ENCODE assay signal across 8 cellular contexts in the genomic region with DNA sequence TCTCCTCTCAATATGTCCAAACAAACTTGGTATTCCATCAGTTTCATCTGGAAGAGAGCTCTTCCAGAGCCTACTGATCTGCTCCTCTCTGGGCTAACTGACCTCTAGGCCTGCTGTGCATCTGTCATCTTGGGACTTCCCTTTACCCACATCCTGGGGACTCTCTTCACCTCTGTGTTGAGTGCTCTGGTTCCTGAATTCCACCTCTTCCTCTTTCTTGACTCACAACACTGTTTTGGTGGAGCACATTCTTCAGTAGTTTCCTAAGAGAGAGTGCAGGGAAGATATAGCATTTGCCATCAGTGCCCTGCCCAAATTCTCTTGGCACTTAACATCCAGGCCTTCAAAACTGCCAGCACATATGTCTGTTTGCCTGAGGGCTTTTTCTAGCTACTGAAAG. TPM values are rescaled to one million over a fixed set of nuclear protein-coding genes. Genes with fewer than 3 reads are reported as not detected.
A peak's percentile ranks its signal among the peaks of the same experiment; 100 is the strongest.
DNase-seq lines count a peak whose midpoint lies in the region; ATAC-seq and TF ChIP-seq lines count a peak whose summit lies in the region.
"Not testable (repeated sequence)": the region's sequence is repeated elsewhere in the genome, so short reads cannot be mapped to it uniquely, and the experiment has no call there.

No MANE protein-coding gene starts in this region.

- H3K4ac ChIP-seq in IMR-90 (ENCODE audit: low read depth, low read length), result not testable (repeated sequence)

- not testable (repeated sequence) for H3K4me3 Mint-ChIP-seq in activated CD8-positive, alpha-beta T cell treated with anti-CD3 and anti-CD28 coated beads for 36 hours
- H3K4me3 Mint-ChIP-seq in natural killer cell treated with Interleukin-12 subunit alpha and Interleukin-12 subunit beta and Interleukin-15 and Interleukin-18, amount 100 ng/mL, for 72 hours, result peak overlapping the region; percentile 71

- not testable (repeated sequence) for H2AK9ac ChIP-seq in IMR-90 (replicated peaks; ENCODE audit: low read depth, low read length, poor library complexity)

- not testable (repeated sequence) for H3K4me3 ChIP-seq in GM23248; IMR-90 (ENCODE audit: insufficient read depth, low read depth, low read length); PC-9; gastroesophageal sphincter

- H2BK5ac ChIP-seq in IMR-90 (ENCODE audit: low read depth, low read length, poor library complexity, severe bottlenecking), result not testable (repeated sequence)

- intact Hi-C loops in IMR-90 (cut with micrococcal nuclease); PC-9 (cut with micrococcal nuclease; ENCODE audit: unreplicated experiment); activated CD8-positive, alpha-beta T cell treated with anti-CD3 and anti-CD28 coated beads for 36 hours (cut with micrococcal nuclease): not testable (repeated sequence)

- H3K9me3 Mint-ChIP-seq in activated CD8-positive, alpha-beta T cell treated with anti-CD3 and anti-CD28 coated beads for 36 hours; natural killer cell treated with Interleukin-12 subunit alpha and Interleukin-12 subunit beta and Interleukin-15 and Interleukin-18, amount 100 ng/mL, for 72 hours: not testable (repeated sequence)

- not testable (repeated sequence) for H2AFZ ChIP-seq in GM23248; IMR-90 (replicated peaks; ENCODE audit: low read length, poor library complexity); PC-9

- not testable (repeated sequence) for H2BK20ac ChIP-seq in IMR-90 (ENCODE audit: low read depth, low read length)

- not testable (repeated sequence) for H3K9me3 ChIP-seq in GM23248 (ENCODE audit: low read depth); IMR-90 (ENCODE audit: control insufficient read depth, insufficient read depth, low read length); PC-9 (ENCODE audit: insufficient read depth, low read depth); gastroesophageal sphincter

- not testable (repeated sequence) for H3K9me1 ChIP-seq in IMR-90 (ENCODE audit: insufficient read depth, low read length)

- not testable (repeated sequence) for TF ChIP-seq POLR2A in IMR-90 (IDR thresholded peaks at IDR 0.05; ENCODE audit: low read depth, low read length); gastroesophageal sphincter (IDR thresholded peaks at IDR 0.05)

- not testable (repeated sequence) for H2BK120ac ChIP-seq in IMR-90 (ENCODE audit: low read depth, low read length)

- dilution Hi-C loops in IMR-90 (cut with HindIII; ENCODE audit: low sequenced_read_pairs, unreplicated experiment), result not testable (repeated sequence)

- POLR2A ChIA-PET in IMR-90 (lab: Charles Lee; ENCODE audit: unreplicated experiment); PC-9 (lab: Charles Lee; ENCODE audit: unreplicated experiment); activated CD8-positive, alpha-beta T cell treated with anti-CD3 and anti-CD28 coated beads for 36 hours (lab: Charles Lee): not testable (repeated sequence)

- DNase-seq in Ammon's horn (ENCODE audit: low spot score) (peak; percentile 26), GM23248 (peak; percentile 41), IMR-90 (peak; percentile 8), PC-9 (peak in 1 of 2 experiments; percentile 66)
- DNase-seq in activated CD8-positive, alpha-beta T cell treated with anti-CD3 and anti-CD28 coated beads for 36 hours; natural killer cell treated with Interleukin-12 subunit alpha and Interleukin-12 subunit beta and Interleukin-15 and Interleukin-18, amount 100 ng/mL, for 72 hours (ENCODE audit: low spot score): not testable (repeated sequence)

- H3K27me3 ChIP-seq in GM23248 (replicated peaks; ENCODE audit: insufficient read depth); IMR-90 (ENCODE audit: control insufficient read depth, insufficient read depth, low read length); PC-9 (ENCODE audit: insufficient read depth, low read depth); gastroesophageal sphincter: not testable (repeated sequence)

- TF ChIP-seq EP300 in gastroesophageal sphincter (IDR thresholded peaks at IDR 0.05), result not testable (repeated sequence)

- H4K8ac ChIP-seq in IMR-90 (ENCODE audit: low read depth in 2 of 2, low read length in 2 of 2), result not testable (repeated sequence)

- not testable (repeated sequence) for H3K79me2 ChIP-seq in GM23248 (ENCODE audit: insufficient read depth); PC-9 (ENCODE audit: low read depth)

- H3K79me1 ChIP-seq in IMR-90 (ENCODE audit: low read depth in 1 of 2, low read length in 2 of 2), result not testable (repeated sequence)

- not testable (repeated sequence) for H3K36me3 ChIP-seq in GM23248 (ENCODE audit: low read depth); IMR-90 (ENCODE audit: control insufficient read depth, insufficient read depth, low read length); PC-9 (ENCODE audit: low read depth); gastroesophageal sphincter

- not testable (repeated sequence) for TF ChIP-seq CTCF in IMR-90 (conservative IDR thresholded peaks at IDR 0.05; ENCODE audit: low read depth, low read length); PC-9 (conservative IDR thresholded peaks at IDR 0.05); activated CD8-positive, alpha-beta T cell treated with anti-CD3 and anti-CD28 coated beads for 36 hours (IDR thresholded peaks at IDR 0.05); gastroesophageal sphincter (IDR thresholded peaks at IDR 0.05)

- H3K4me1 ChIP-seq in GM23248 (ENCODE audit: insufficient read depth), result peaks cover 27% of the 10 kb centered on the region
- H3K4me1 ChIP-seq in IMR-90 (ENCODE audit: control insufficient read depth, insufficient read depth, low read length); gastroesophageal sphincter: not testable (repeated sequence)
- H3K4me1 ChIP-seq in PC-9 (replicated peaks; ENCODE audit: insufficient read depth), result peaks cover 16% of the 10 kb centered on the region

- H3K4me2 ChIP-seq in GM23248 (ENCODE audit: unreplicated experiment); IMR-90 (ENCODE audit: low read depth, low read length): not testable (repeated sequence)
- H3K4me2 ChIP-seq in PC-9, result 0 out of 2 replicates have a peak overlapping the region, but pooled peaks have one; percentile 11

- not testable (repeated sequence) for H2BK15ac ChIP-seq in IMR-90 (ENCODE audit: low read depth, low read length)

- not testable (repeated sequence) for H3K56ac ChIP-seq in IMR-90 (ENCODE audit: extremely low read depth, insufficient read depth, low read length)

- BruUV-seq in IMR-90 (replicated peaks; lab: Mats Ljungman, UMichigan); PC-9 (replicated peaks; lab: Mats Ljungman, UMichigan): not testable (repeated sequence)

- TF ChIP-seq RAD21 in IMR-90 (IDR thresholded peaks at IDR 0.05; ENCODE audit: low read length), result not testable (repeated sequence)

- not testable (repeated sequence) for H3K27ac Mint-ChIP-seq in activated CD8-positive, alpha-beta T cell treated with anti-CD3 and anti-CD28 coated beads for 36 hours
- H3K27ac Mint-ChIP-seq in natural killer cell treated with Interleukin-12 subunit alpha and Interleukin-12 subunit beta and Interleukin-15 and Interleukin-18, amount 100 ng/mL, for 72 hours, result peak overlapping the region; percentile 47 to 73

- H3K36me3 Mint-ChIP-seq in activated CD8-positive, alpha-beta T cell treated with anti-CD3 and anti-CD28 coated beads for 36 hours (ENCODE audit: low read depth); natural killer cell treated with Interleukin-12 subunit alpha and Interleukin-12 subunit beta and Interleukin-15 and Interleukin-18, amount 100 ng/mL, for 72 hours: not testable (repeated sequence)

- not testable (repeated sequence) for H2AK5ac ChIP-seq in IMR-90 (ENCODE audit: low read depth, low read length)

- not testable (repeated sequence) for H3K18ac ChIP-seq in IMR-90 (ENCODE audit: low read depth, low read length)

- H4K91ac ChIP-seq in IMR-90 (ENCODE audit: insufficient read depth, low read depth, low read length), result not testable (repeated sequence)

- H3K23ac ChIP-seq in IMR-90 (ENCODE audit: low read depth, low read length), result not testable (repeated sequence)

- peak overlapping the region; percentile 33; the same call in 1 of the 2 replicates for H3K27ac ChIP-seq in GM23248
- not testable (repeated sequence) for H3K27ac ChIP-seq in IMR-90 (ENCODE audit: insufficient read depth, low read length); PC-9; gastroesophageal sphincter

- H3F3A ChIP-seq in GM23248 (ENCODE audit: insufficient read depth), result peaks cover 14% of the 10 kb centered on the region
- not testable (repeated sequence) for H3F3A ChIP-seq in PC-9 (ENCODE audit: insufficient read depth, low read depth)

- H4K20me1 ChIP-seq in GM23248 (ENCODE audit: insufficient read depth); IMR-90 (ENCODE audit: insufficient read depth, low read length); PC-9 (ENCODE audit: insufficient read depth): not testable (repeated sequence)

- not testable (repeated sequence) for H3K27me3 Mint-ChIP-seq in activated CD8-positive, alpha-beta T cell treated with anti-CD3 and anti-CD28 coated beads for 36 hours; natural killer cell treated with Interleukin-12 subunit alpha and Interleukin-12 subunit beta and Interleukin-15 and Interleukin-18, amount 100 ng/mL, for 72 hours

- ATAC-seq in GM18867 (IDR thresholded peaks at IDR 0.05; ENCODE audit: unreplicated experiment) (peak; percentile 35), IMR-90 (ENCODE audit: low read depth) (peak; percentile 50; the same call in 1 of the 2 replicates), gastroesophageal sphincter (peak; percentile 55)
- peak; percentile 80 for ATAC-seq in activated CD8-positive, alpha-beta T cell treated with anti-CD3 and anti-CD28 coated beads for 36 hours
- ATAC-seq in natural killer cell treated with Interleukin-12 subunit alpha and Interleukin-12 subunit beta and Interleukin-15 and Interleukin-18, amount 100 ng/mL, for 72 hours, result peak; percentile 80 to 84

- not testable (repeated sequence) for H3K9ac ChIP-seq in GM23248; IMR-90 (ENCODE audit: low read depth, low read length)

- CTCF ChIA-PET in IMR-90 (lab: Yijun Ruan, JAX); PC-9 (lab: Charles Lee); activated CD8-positive, alpha-beta T cell treated with anti-CD3 and anti-CD28 coated beads for 36 hours (lab: Charles Lee): not testable (repeated sequence)

- not testable (repeated sequence) for H4K5ac ChIP-seq in IMR-90 (ENCODE audit: low read depth, low read length)

- H3K14ac ChIP-seq in IMR-90 (replicated peaks; ENCODE audit: low read depth, low read length), result not testable (repeated sequence)

- not testable (repeated sequence) for H3K9me2 ChIP-seq in GM23248 (ENCODE audit: insufficient read depth); PC-9 (ENCODE audit: insufficient read depth)

- peaks cover 16% of the 10 kb centered on the region for H3K4me1 Mint-ChIP-seq in activated CD8-positive, alpha-beta T cell treated with anti-CD3 and anti-CD28 coated beads for 36 hours (ENCODE audit: low read depth)
- peaks cover 12 to 27% of the 10 kb centered on the region in 2 donors for H3K4me1 Mint-ChIP-seq in natural killer cell treated with Interleukin-12 subunit alpha and Interleukin-12 subunit beta and Interleukin-15 and Interleukin-18, amount 100 ng/mL, for 72 hours (ENCODE audit: low read depth in 2 of 2)

- in situ Hi-C loops in GM23248 (cut with MboI); IMR-90 (cut with MboI; ENCODE audit: low sequenced_read_pairs): not testable (repeated sequence)

RNA-seq across cellular contexts. Expression of a gene that starts 52.5 kb away (rescaled TPM):
- 62.1 and 68.1 TPM in 2 replicates for total RNA-seq in GM23248 (2014; rRNA removed; shearing (Covaris generic))
- polyA plus RNA-seq in GM23248 (2016; fragmentation: Nextera tagmentation; extraction: Ambion mirVana) (101 TPM in 2 replicates), IMR-90 (2012; rRNA removed) (26.7 and 35.9 TPM in 2 replicates)
- total RNA-seq in IMR-90 (2012; rRNA removed) (57.4 and 78.9 TPM in 2 replicates), PC-9 (2021) (16.5 and 25.1 TPM in 2 replicates), gastroesophageal sphincter (10 to 100 TPM; 25.4 to 38.8 (median 26.0) TPM)
- polyA plus RNA-seq in IMR-90 (2012; cell fraction: cytosol; rRNA removed), result 9.3 and 10.0 TPM in 2 replicates
- 10.0 and 60.5 TPM in 2 replicates for polyA plus RNA-seq in IMR-90 (2012; cell fraction: nucleus; rRNA removed; ENCODE audit: low replicate concordance)
- total RNA-seq in activated CD8-positive, alpha-beta T cell treated with anti-CD3 and anti-CD28 coated beads for 36 hours, result 10 to 100 TPM; 17.3 to 18.8 TPM
- total RNA-seq in natural killer cell treated with Interleukin-12 subunit alpha and Interleukin-12 subunit beta and Interleukin-15 and Interleukin-18, amount 100 ng/mL, for 72 hours, result 10 to 100 TPM; 23.9 to 29.7 TPM

RNA-seq across cellular contexts. Expression of a gene that starts 54.4 kb away (rescaled TPM):
- 136 and 150 TPM in 2 replicates for total RNA-seq in GM23248 (2014; rRNA removed; shearing (Covaris generic))
- polyA plus RNA-seq in GM23248 (2016; fragmentation: Nextera tagmentation; extraction: Ambion mirVana) (44.8 and 45.2 TPM in 2 replicates), IMR-90 (2012; rRNA removed) (37.4 and 40.4 TPM in 2 replicates)
- total RNA-seq in IMR-90 (2012; rRNA removed) (128 and 131 TPM in 2 replicates), PC-9 (2021) (106 and 120 TPM in 2 replicates), gastroesophageal sphincter (100 to 1,000 TPM in 2 of 4 donors, 10 to 100 TPM in 2; 79.8 to 150 (median 105) TPM)
- polyA plus RNA-seq in IMR-90 (2012; cell fraction: cytosol; rRNA removed), result 22.4 and 28.6 TPM in 2 replicates
- 43.5 and 64.2 TPM in 2 replicates for polyA plus RNA-seq in IMR-90 (2012; cell fraction: nucleus; rRNA removed; ENCODE audit: low replicate concordance)
- total RNA-seq in activated CD8-positive, alpha-beta T cell treated with anti-CD3 and anti-CD28 coated beads for 36 hours, result 10 to 100 TPM; 37.6 to 41.3 TPM
- 100 to 1,000 TPM; 115 to 179 TPM for total RNA-seq in natural killer cell treated with Interleukin-12 subunit alpha and Interleukin-12 subunit beta and Interleukin-15 and Interleukin-18, amount 100 ng/mL, for 72 hours
